ENCODE assay signal across 10 cellular contexts in the genomic region with DNA sequence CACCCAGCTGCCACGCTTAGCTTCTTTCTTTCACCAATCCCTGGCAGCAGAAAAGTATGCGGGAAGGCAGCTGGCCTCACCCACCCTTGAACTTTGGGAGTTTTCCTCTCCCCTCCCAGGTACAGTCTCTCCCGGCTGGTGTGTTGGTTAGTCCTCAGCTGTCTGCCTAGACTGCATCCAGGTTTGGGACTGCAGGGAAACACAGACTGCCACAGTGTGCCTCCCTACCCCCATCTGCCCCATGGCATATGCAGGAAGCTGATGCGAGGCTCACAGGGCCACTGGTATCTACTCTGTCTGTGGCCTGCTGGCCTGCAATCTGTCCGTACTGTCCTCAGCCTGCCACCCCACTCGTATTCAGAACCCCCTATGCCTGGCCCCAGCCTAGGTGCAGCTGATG. TPM values are rescaled to one million over a fixed set of nuclear protein-coding genes. Genes with fewer than 3 reads are reported as not detected.
DNase-seq lines count a peak whose midpoint lies in the region; ATAC-seq and TF ChIP-seq lines count a peak whose summit lies in the region.
"Had no signal": no experiment of that assay in that cellular context is flagged by ENCODE, and none has a peak within 500 bp of the region (broad histone marks: within the 10 kb centered on the region; RNA-seq: fewer than 3 reads in every experiment).

No MANE protein-coding gene starts in this region.

- peaks cover 2% of the 10 kb centered on the region for H3K36me3 ChIP-seq in fibroblast of lung (ENCODE audit: control insufficient read depth, insufficient read depth, low read length)

- no peak overlapping the region for H3K9ac ChIP-seq in fibroblast of lung (ENCODE audit: insufficient read depth, low read length)
- H3K9ac ChIP-seq: KMS-11 had no signal

- DNase-seq in stimulated activated naive CD8-positive, alpha-beta T cell treated with anti-CD3 and anti-CD28 coated beads, Interleukin-15, amount 100 ng/mL, for 72 hours = no peak
- no peak for DNase-seq in stimulated activated naive CD8-positive, alpha-beta T cell treated with anti-CD3 and anti-CD28 coated beads, Interleukin-15, Interleukin-2, amounts not matched to agents 100 U/mL and 50 U/mL, for 24 hours
- DNase-seq in fibroblast of lung (ENCODE audit: low read depth in 2 of 2) (no peak), neural crest cell (ENCODE audit: low read depth, low spot score) (no peak), A172 (ENCODE audit: low spot score) (no peak)
- DNase-seq in activated T-cell treated with anti-CD3 and anti-CD28 coated beads, Interleukin-2, amount 50 U/mL, for 1 hour = no peak
- DNase-seq: activated naive CD4-positive, alpha-beta T cell had no signal

- peak overlapping the region in 3 of 4 experiments; percentile 53 to 92 (median 82) for H3K4me3 ChIP-seq in fibroblast of lung (replicated peaks in 1 of 4; ENCODE audit: control extremely low read depth in 1 of 4, insufficient read depth in 1 of 4, low read depth in 3 of 4, low read length in 4 of 4)

- H3K79me2 ChIP-seq in fibroblast of lung (ENCODE audit: control insufficient read depth, insufficient read depth, low read length) = peaks cover 65% of the 10 kb centered on the region

- no peaks in the 10 kb centered on the region for H3K27me3 ChIP-seq in fibroblast of lung (ENCODE audit: control insufficient read depth, insufficient read depth, low read length)

- no peak for TF ChIP-seq CTCF in fibroblast of lung (conservative IDR thresholded peaks at IDR 0.05 in 1 of 2, IDR thresholded peaks at IDR 0.05 in 1 of 2; ENCODE audit: low read depth in 1 of 2, low read length in 2 of 2)
- no peak for TF ChIP-seq CTCF in neural crest cell (conservative IDR thresholded peaks at IDR 0.05)

- H3K36me3 Mint-ChIP-seq in neural crest cell (ENCODE audit: low read depth) = no peaks in the 10 kb centered on the region

- ATAC-seq in stimulated activated naive CD8-positive, alpha-beta T cell treated with anti-CD3 and anti-CD28 coated beads, Interleukin-15, amount 100 ng/mL, for 72 hours = no peak
- ATAC-seq in stimulated activated naive CD8-positive, alpha-beta T cell treated with anti-CD3 and anti-CD28 coated beads, Interleukin-15, Interleukin-2, amounts not matched to agents 100 U/mL and 50 U/mL, for 24 hours = no peak
- no peak for ATAC-seq in HG03354 (IDR thresholded peaks at IDR 0.05; ENCODE audit: poor library complexity, severe bottlenecking, unreplicated experiment)
- no peak for ATAC-seq in GM19467 (IDR thresholded peaks at IDR 0.05; ENCODE audit: unreplicated experiment)

- no peaks in the 10 kb centered on the region for H3K9me3 Mint-ChIP-seq in stimulated activated naive CD8-positive, alpha-beta T cell treated with anti-CD3 and anti-CD28 coated beads, Interleukin-15, amount 100 ng/mL, for 72 hours
- H3K9me3 Mint-ChIP-seq in neural crest cell = no peaks in the 10 kb centered on the region

- H4K20me1 ChIP-seq in fibroblast of lung (ENCODE audit: control insufficient read depth, extremely low read depth, insufficient read depth, low read length) = no peaks in the 10 kb centered on the region

- peak overlapping the region; percentile 13 for H3K27ac ChIP-seq in fibroblast of lung (ENCODE audit: insufficient read depth, low read length)
- H3K27ac ChIP-seq: KMS-11 had no signal

- no peak overlapping the region for H2AFZ ChIP-seq in fibroblast of lung (ENCODE audit: low read length)

- H3K4me2 ChIP-seq in fibroblast of lung (ENCODE audit: extremely low read depth, insufficient read depth, low read length) = peak overlapping the region; percentile 83

- no peak overlapping the region for H3K27ac Mint-ChIP-seq in stimulated activated naive CD8-positive, alpha-beta T cell treated with anti-CD3 and anti-CD28 coated beads, Interleukin-15, amount 100 ng/mL, for 72 hours
- H3K27ac Mint-ChIP-seq in neural crest cell (ENCODE audit: unreplicated experiment) = no peak overlapping the region

- peaks cover 47% of the 10 kb centered on the region for H3K4me1 Mint-ChIP-seq in stimulated activated naive CD8-positive, alpha-beta T cell treated with anti-CD3 and anti-CD28 coated beads, Interleukin-15, amount 100 ng/mL, for 72 hours
- peaks cover 35% of the 10 kb centered on the region for H3K4me1 Mint-ChIP-seq in neural crest cell

- peaks cover 8% of the 10 kb centered on the region for H3K4me1 ChIP-seq in fibroblast of lung (ENCODE audit: control insufficient read depth, extremely low read depth, insufficient read depth, low read length)

- H3K4me3 Mint-ChIP-seq in stimulated activated naive CD8-positive, alpha-beta T cell treated with anti-CD3 and anti-CD28 coated beads, Interleukin-15, amount 100 ng/mL, for 72 hours = peak overlapping the region; percentile 16 to 50
- H3K4me3 Mint-ChIP-seq in neural crest cell = peak overlapping the region; percentile 36

- peaks cover 68% of the 10 kb centered on the region for H3K27me3 Mint-ChIP-seq in stimulated activated naive CD8-positive, alpha-beta T cell treated with anti-CD3 and anti-CD28 coated beads, Interleukin-15, amount 100 ng/mL, for 72 hours
- H3K27me3 Mint-ChIP-seq in neural crest cell (ENCODE audit: low read depth) = peaks cover 76% of the 10 kb centered on the region

- H3K9me3 ChIP-seq in fibroblast of lung (ENCODE audit: control insufficient read depth, insufficient read depth, low read depth, low read length) = no peaks in the 10 kb centered on the region

RNA-seq across cellular contexts. Expression of gene CD9, which starts 2.1 kb away (rescaled TPM):
- total RNA-seq in fibroblast of lung (266 and 856 TPM in 2 replicates), neural crest cell (1.8 and 2.1 TPM in 2 replicates)
- 520 and 1,081 TPM in 2 replicates for polyA plus RNA-seq in fibroblast of lung
- 290 and 636 TPM in 2 replicates for polyA plus RNA-seq in fibroblast of lung (2012)
- 150 and 262 TPM in 2 replicates for polyA minus RNA-seq in fibroblast of lung (ENCODE audit: low replicate concordance)
- total RNA-seq in A172 (2014; rRNA removed; shearing (Covaris generic)) = 107 and 128 TPM in 2 replicates

Comparison
In these comparisons a context has a peak if more than half of its experiments do, and no peak if none do; other contexts are left out.
1. RNA of gene CD9, which starts 2.1 kb away (total RNA-seq): 266 to 856 TPM in fibroblast of lung and 107 to 128 TPM in A172; 1.8 to 2.1 TPM in neural crest cell; every median in the first group is over 10 times any median in the second.